Comparison of ENCODE assay signal across 13 cellular contexts in genomic region chr15:98728811-98729160, GRCh38.
DNase-seq lines count a peak whose midpoint lies in the region; ATAC-seq and TF ChIP-seq lines count a peak whose summit lies in the region.
"Had no signal": no experiment of that assay in that cellular context is flagged by ENCODE, and none has a peak within 500 bp of the region (broad histone marks: within the 10 kb centered on the region; RNA-seq: fewer than 3 reads in every experiment).

No MANE protein-coding gene starts in this region.

- no peaks in the 10 kb centered on the region for H3K9me3 ChIP-seq in AG04450 (ENCODE audit: control insufficient read depth, insufficient read depth, low read length)
- H3K9me3 ChIP-seq in SJSA1 (replicated peaks), result no peaks in the 10 kb centered on the region
- no peaks in the 10 kb centered on the region for H3K9me3 ChIP-seq in gastroesophageal sphincter
- H3K9me3 ChIP-seq in psoas muscle, result no peaks in the 10 kb centered on the region

- CTCF ChIA-PET in AG04450 (lab: Charles Lee), result interaction anchor here (1.0 to 1.6 kb wide), 3 partner anchors 51 to 127 kb away, joined by 3 to 18 read pairs (median 11); no protein-coding TSS in a partner anchor

- H3K4me3 ChIP-seq in AG04450 (ENCODE audit: low read depth, low read length) (no peak overlapping the region), SJSA1 (no peak overlapping the region), gastroesophageal sphincter (no peak overlapping the region), psoas muscle (no peak overlapping the region)

- H3K27me3 ChIP-seq in AG04450 (ENCODE audit: control insufficient read depth, insufficient read depth, low read length) (no peaks in the 10 kb centered on the region), SJSA1 (replicated peaks) (no peaks in the 10 kb centered on the region), gastroesophageal sphincter (no peaks in the 10 kb centered on the region), psoas muscle (ENCODE audit: insufficient read depth in 3 of 3, low read length in 2 of 3) (no peaks in the 10 kb centered on the region)

- peak overlapping the region; percentile 95 for H3K27ac ChIP-seq in AG04450 (ENCODE audit: low read depth, low read length)
- peak overlapping the region; percentile 92 for H3K27ac ChIP-seq in SJSA1
- peak overlapping the region; percentile 88 to 92 (median 88) for H3K27ac ChIP-seq in gastroesophageal sphincter
- H3K27ac ChIP-seq in psoas muscle, result peak overlapping the region; percentile 76

- ATAC-seq in gastroesophageal sphincter (no peak), psoas muscle (no peak)
- ATAC-seq: natural killer cell treated with Interleukin-12 subunit alpha and Interleukin-12 subunit beta and Interleukin-15 and Interleukin-18, amount 100 ng/mL, for 72 hours; T-cell had no signal

- TF ChIP-seq CTCF in AG04450 (IDR thresholded peaks at IDR 0.05; ENCODE audit: low read depth, low read length), result no peak
- TF ChIP-seq CTCF in gastroesophageal sphincter (IDR thresholded peaks at IDR 0.05), result no peak
- TF ChIP-seq CTCF in psoas muscle (IDR thresholded peaks at IDR 0.05), result no peak

- POLR2A ChIA-PET in AG04450 (lab: Yijun Ruan, JAX), result interaction anchor here (1.0 to 1.1 kb wide), 2 partner anchors 9 to 15 kb away, joined by 3 to 4 read pairs; no protein-coding TSS in a partner anchor

- WGBS in gastroesophageal sphincter (ENCODE audit: low coverage in 1 of 2), 2 donors, result 51% methylated on average over 2 of the region's 2 CpGs; no CpG with 5 or more reads in 1 of the 2 donors
- WGBS in psoas muscle, 3 donors, result 6 to 29% (median 18%) methylated on average over 2 of the region's 2 CpGs

- H3K36me3 ChIP-seq in SJSA1, result no peaks in the 10 kb centered on the region
- H3K36me3 ChIP-seq in gastroesophageal sphincter, result no peaks in the 10 kb centered on the region
- H3K36me3 ChIP-seq in psoas muscle (ENCODE audit: insufficient read depth in 1 of 2, low read depth in 1 of 2), result no peaks in the 10 kb centered on the region

- H3K4me1 ChIP-seq in SJSA1 (replicated peaks), result peaks cover 53% of the 10 kb centered on the region
- H3K4me1 ChIP-seq in gastroesophageal sphincter, result peaks cover 19 to 61% (median 31%) of the 10 kb centered on the region in 3 donors
- peaks cover 58% of the 10 kb centered on the region for H3K4me1 ChIP-seq in psoas muscle

- TF ChIP-seq EP300 in gastroesophageal sphincter (IDR thresholded peaks at IDR 0.05), result no peak

- no peak for TF ChIP-seq POLR2A in gastroesophageal sphincter (IDR thresholded peaks at IDR 0.05)

- intact Hi-C loops in psoas muscle (cut with DNase I), result no loop called here

- DNase-seq in AG04450 (ENCODE audit: low read depth, low spot score) (no peak), SJSA1 (ENCODE audit: low read depth in 1 of 2, low spot score in 2 of 2) (no peak), psoas muscle (no peak), SIG-M5 (lab: John Stamatoyannopoulos, UW) (no peak), NCI-H526 treated with DMSO at 0.1 percent for 48 hours (lab: John Stamatoyannopoulos, UW) (no peak), NCI-H1694 treated with DMSO at 0.1 percent for 48 hours (lab: John Stamatoyannopoulos, UW) (no peak)
- DNase-seq in activated CD4-positive, CD25-positive, alpha-beta regulatory T cell (lab: John Stamatoyannopoulos, UW), result no peak
- DNase-seq: activated CD4-positive, alpha-beta T cell treated with anti-CD3 and anti-CD28 coated beads, Interleukin-2, amount 50 U/mL, for 4 hours; activated naive CD4-positive, alpha-beta T cell treated with anti-CD3 and anti-CD28 coated beads, Interleukin-2, amount 50 U/mL, for 16 hours; stimulated activated naive CD4-positive, alpha-beta T cell; T-cell had no signal
